In genomic region chr11:61731956-61732675, GRCh38 we compare ENCODE assay signal across 24 cellular contexts. TPM values are rescaled to one million over a fixed set of nuclear protein-coding genes. Genes with fewer than 3 reads are reported as not detected.
A peak's percentile ranks its signal among the peaks of the same experiment; 100 is the strongest.
DNase-seq lines count a peak whose midpoint lies in the region; ATAC-seq, FAIRE-seq and TF ChIP-seq lines count a peak whose summit lies in the region.
"Had no signal": no experiment of that assay in that cellular context is flagged by ENCODE, and none has a peak within 500 bp of the region (broad histone marks: within the 10 kb centered on the region; RNA-seq: fewer than 3 reads in every experiment).

No MANE protein-coding gene starts in this region.

- no peak overlapping the region for H3K4me2 ChIP-seq in HepG2 (ENCODE audit: low read depth, low read length)
- H3K4me2 ChIP-seq: BLaER1 had no signal

- TF ChIP-seq EP300 in HepG2 (IDR thresholded peaks at IDR 0.05; ENCODE audit: low read depth in 2 of 2, low read length in 2 of 2) (no peak), HepG2 (CRISPR knock-in tag; IDR thresholded peaks at IDR 0.05; ENCODE audit: borderline replicate concordance) (no peak), gastroesophageal sphincter (IDR thresholded peaks at IDR 0.05) (no peak)

- intact Hi-C loops in HepG2 (cut with micrococcal nuclease; ENCODE audit: unreplicated experiment) (loop anchor here (2.0 kb wide), 1 partner anchor 49 kb away; no protein-coding TSS in a partner anchor), right lobe of liver (cut with DNase I) (loop anchor here in 1 of 2 donors (10.0 kb wide), 1 partner anchor 57 kb away; no protein-coding TSS in a partner anchor), vagina (cut with DNase I) (loop anchor here (5.0 kb wide), 1 partner anchor 50 kb away; the partner anchor contains the start of gene DAGLA)

- H3K9me3 ChIP-seq in HepG2 (ENCODE audit: low read length) = no peaks in the 10 kb centered on the region
- no peaks in the 10 kb centered on the region for H3K9me3 ChIP-seq in right lobe of liver
- H3K9me3 ChIP-seq in gastroesophageal sphincter = no peaks in the 10 kb centered on the region
- no peaks in the 10 kb centered on the region for H3K9me3 ChIP-seq in vagina
- H3K9me3 ChIP-seq: ascending aorta, BLaER1, HAP-1, spleen had no signal

- H3K9ac ChIP-seq in HepG2 (ENCODE audit: insufficient read depth, low read depth, low read length) (no peak overlapping the region), rectal smooth muscle tissue (ENCODE audit: low read length) (no peak overlapping the region)
- H3K9ac ChIP-seq: BLaER1 had no signal

- ATAC-seq in HepG2 (no peak), right lobe of liver (no peak), gastroesophageal sphincter (peak; percentile 4), HG02610 (IDR thresholded peaks at IDR 0.05; ENCODE audit: unreplicated experiment) (no peak), GM21447 (IDR thresholded peaks at IDR 0.05; ENCODE audit: unreplicated experiment) (no peak)
- ATAC-seq: activated CD8-positive, alpha-beta memory T cell treated with anti-CD3 and anti-CD28 coated beads, Interleukin-2, amount 10 ng/mL, durations not matched to agents 7 days and 5 days; left colon; stimulated activated naive CD8-positive, alpha-beta T cell treated with anti-CD3 and anti-CD28 coated beads, Interleukin-15, Interleukin-2, amounts not matched to agents 100 U/mL and 50 U/mL, for 24 hours had no signal

- H3K36me3 ChIP-seq in HepG2 (replicated peaks in 1 of 2; ENCODE audit: control insufficient read depth in 1 of 2, insufficient read depth in 2 of 2, low read length in 2 of 2) = peaks cover 22 to 32% of the 10 kb centered on the region in 2 experiments; a peak in 4 of 5 replicates
- peaks cover 0 to 2% (median 0%) of the 10 kb centered on the region in 4 donors for H3K36me3 ChIP-seq in right lobe of liver
- peaks cover 0 to 55% of the 10 kb centered on the region in 2 donors for H3K36me3 ChIP-seq in gastroesophageal sphincter
- H3K36me3 ChIP-seq in rectal smooth muscle tissue (ENCODE audit: control insufficient read depth, insufficient read depth, low read length) = peaks cover 15% of the 10 kb centered on the region
- no peaks in the 10 kb centered on the region for H3K36me3 ChIP-seq in vagina
- H3K36me3 ChIP-seq: BLaER1, HAP-1 had no signal

- H3K79me2 ChIP-seq in HepG2 (ENCODE audit: insufficient read depth, low read length) = no peaks in the 10 kb centered on the region

- POLR2A ChIA-PET in HepG2 (lab: Yijun Ruan, JAX) = interaction anchor here (2.4 kb wide), 1 partner anchor 50 kb away, joined by 16 read pairs; no protein-coding TSS in a partner anchor

- H2AFZ ChIP-seq in HepG2 (ENCODE audit: low read length) = no peak overlapping the region

- H4K20me1 ChIP-seq in HepG2 (ENCODE audit: insufficient read depth, low read length) = no peaks in the 10 kb centered on the region
- H4K20me1 ChIP-seq: BLaER1 had no signal

- CTCF ChIA-PET in HepG2 (lab: Yijun Ruan, JAX; ENCODE audit: low intra/inter-chr PET ratio, low total read pairs) = no interaction called here

- DNase-seq in HepG2 (ENCODE audit: low spot score) = no peak
- DNase-seq in right lobe of liver = no peak
- DNase-seq in vagina (ENCODE audit: extremely low spot score in 2 of 2) = no peak
- DNase-seq in GM12892 (ENCODE audit: insufficient read length) = no peak
- DNase-seq: activated CD4-positive, alpha-beta T cell treated with anti-CD3 and anti-CD28 coated beads for 48 hours; activated CD8-positive, alpha-beta memory T cell treated with anti-CD3 and anti-CD28 coated beads, Interleukin-2, amount 10 ng/mL, durations not matched to agents 7 days and 5 days; activated naive CD4-positive, alpha-beta T cell treated with anti-CD3 and anti-CD28 coated beads, Interleukin-2, amount 50 U/mL, for 16 hours; endodermal cell; left colon; NCI-H1105; NCI-H2081; spleen; stimulated activated CD4-positive, alpha-beta T cell treated with anti-CD3 and anti-CD28 coated beads, Interleukin-4, amount 100 ng/mL, for 24 hours; stimulated activated naive CD8-positive, alpha-beta T cell treated with anti-CD3 and anti-CD28 coated beads, Interleukin-15, Interleukin-2, amounts not matched to agents 100 U/mL and 50 U/mL, for 24 hours had no signal

- H3K27me3 ChIP-seq in HepG2 (ENCODE audit: control insufficient read depth in 1 of 2, insufficient read depth in 2 of 2, low read length in 2 of 2) (no peaks in the 10 kb centered on the region), right lobe of liver (no peaks in the 10 kb centered on the region), gastroesophageal sphincter (no peaks in the 10 kb centered on the region), rectal smooth muscle tissue (ENCODE audit: control insufficient read depth, insufficient read depth, low read length) (no peaks in the 10 kb centered on the region), vagina (no peaks in the 10 kb centered on the region)
- H3K27me3 ChIP-seq: ascending aorta, BLaER1, spleen had no signal

- TF ChIP-seq RAD21 in HepG2 (CRISPR knock-in tag; IDR thresholded peaks at IDR 0.05) = no peak

- TF ChIP-seq CTCF in HepG2 (CRISPR knock-in tag; IDR thresholded peaks at IDR 0.05) (no peak), right lobe of liver (IDR thresholded peaks at IDR 0.05) (no peak), gastroesophageal sphincter (IDR thresholded peaks at IDR 0.05) (peak in 1 of 4 experiments; percentile 12), vagina (IDR thresholded peaks at IDR 0.05) (no peak)

- H3K4me1 ChIP-seq in HepG2 (ENCODE audit: insufficient read depth, low read length) (no peaks in the 10 kb centered on the region), right lobe of liver (no peaks in the 10 kb centered on the region), gastroesophageal sphincter (peaks cover 0 to 43% (median 14%) of the 10 kb centered on the region in 3 donors), rectal smooth muscle tissue (ENCODE audit: control insufficient read depth, insufficient read depth, low read length) (peaks cover 11% of the 10 kb centered on the region), vagina (peaks cover 31% of the 10 kb centered on the region)
- H3K4me1 ChIP-seq: HAP-1 had no signal

- BruUV-seq in HepG2 (replicated peaks; lab: Mats Ljungman, UMichigan) = no TSS peak

- H3K27ac ChIP-seq in HepG2 (ENCODE audit: extremely low read length, insufficient read depth, low read length) (no peak overlapping the region), right lobe of liver (no peak overlapping the region), gastroesophageal sphincter (peak overlapping the region in 3 of 4 donors; percentile 59 to 72 (median 69)), rectal smooth muscle tissue (ENCODE audit: low read depth, low read length) (peak overlapping the region; percentile 38), vagina (peak overlapping the region; percentile 72)
- H3K27ac ChIP-seq: BLaER1, spleen had no signal

- WGBS in HepG2 (ENCODE audit: low lambda C conversion rate) = 92% methylated on average over 5 of the region's 8 CpGs
- WGBS in right lobe of liver (ENCODE audit: insufficient coverage, low coverage, low lambda C conversion rate, missing lambda C conversion rate) = 89% methylated on average over 3 of the region's 8 CpGs
- WGBS in gastroesophageal sphincter (ENCODE audit: low coverage in 1 of 2), 2 donors = 63% methylated on average over 3 of the region's 8 CpGs; no CpG with 5 or more reads in 1 of the 2 donors

- in situ Hi-C loops in HepG2 (cut with HindIII; ENCODE audit: extremely low pct_ligation_motif_present, low pct_unique_long_range_greater_than_20kb) = loop anchor here (5.0 kb wide), 1 partner anchor 50 kb away; the partner anchor contains the start of gene DAGLA

- FAIRE-seq in HepG2 (lab: Jason Lieb, UNC) (no peak), GM12892 (lab: Jason Lieb, UNC) (no peak)
- FAIRE-seq: A204.1, RCC 7860 had no signal

- H3K4me3 ChIP-seq in HepG2 (replicated peaks in 1 of 3; ENCODE audit: insufficient read depth in 1 of 3, low read depth in 2 of 3, low read length in 3 of 3) (no peak overlapping the region), right lobe of liver (no peak overlapping the region), gastroesophageal sphincter (no peak overlapping the region), rectal smooth muscle tissue (ENCODE audit: low read length) (no peak overlapping the region), vagina (no peak overlapping the region)
- H3K4me3 ChIP-seq: ascending aorta, BLaER1, HAP-1, spleen had no signal

- no peak for TF ChIP-seq POLR2A in HepG2 (IDR thresholded peaks at IDR 0.05; ENCODE audit: insufficient read depth in 1 of 2, low read depth in 2 of 2, low read length in 2 of 2)
- no peak for TF ChIP-seq POLR2A in right lobe of liver (IDR thresholded peaks at IDR 0.05)
- TF ChIP-seq POLR2A in gastroesophageal sphincter (IDR thresholded peaks at IDR 0.05) = no peak
- no peak for TF ChIP-seq POLR2A in vagina (IDR thresholded peaks at IDR 0.05)
- TF ChIP-seq POLR2A in GM12892 (IDR thresholded peaks at IDR 0.05; ENCODE audit: low read depth, low read length) = no peak

RNA-seq across cellular contexts. Expression of gene MYRF, which starts 20.3 kb away (rescaled TPM):
- total RNA-seq in HepG2 (2016; rRNA removed; fragmentation: Illumina TruSeq; extraction: Trizol) (7.9 and 10.2 TPM in 2 replicates), right lobe of liver (10 to 100 TPM in 5 of 6 experiments, 1 to 10 TPM in 1; 7.6 to 16.4 (median 11.6) TPM), gastroesophageal sphincter (under 1 TPM; 0.10 to 0.78 (median 0.19) TPM), vagina (0.25 TPM)
- total RNA-seq in HepG2 (2016; cell fraction: cytosol; rRNA removed; fragmentation: Illumina TruSeq; extraction: Trizol; ENCODE audit: low read depth) = 6.6 and 7.4 TPM in 2 replicates
- total RNA-seq in HepG2 (2016; cell fraction: insoluble cytoplasmic fraction; rRNA removed; fragmentation: Illumina TruSeq; extraction: Trizol) = 6.8 and 10.3 TPM in 2 replicates
- 8.2 and 8.5 TPM in 2 replicates for total RNA-seq in HepG2 (2016; cell fraction: membrane; rRNA removed; fragmentation: Illumina TruSeq; extraction: Trizol)
- 16.7 and 20.6 TPM in 2 replicates for total RNA-seq in HepG2 (2016; cell fraction: nucleus; rRNA removed; fragmentation: Illumina TruSeq; extraction: Trizol)
- polyA plus RNA-seq in HepG2 (2011; rRNA removed) = 25.9 and 33.2 TPM in 2 replicates
- 17.4 and 19.1 TPM in 2 replicates for polyA plus RNA-seq in HepG2 (2011; cell fraction: cytosol; rRNA removed)
- 140 and 154 TPM in 2 replicates for polyA plus RNA-seq in HepG2 (2011; cell fraction: nucleus; rRNA removed)
- 27.5 and 41.4 TPM in 2 replicates for polyA plus RNA-seq in HepG2 (2012)
- 1.8 and 2.1 TPM in 2 replicates for polyA plus RNA-seq in HepG2 (2016; cell fraction: cytosol; fragmentation: Illumina TruSeq; extraction: Trizol; ENCODE audit: low read depth)
- 12.8 and 17.2 TPM in 2 replicates for polyA plus RNA-seq in HepG2 (2016; cell fraction: insoluble cytoplasmic fraction; fragmentation: Illumina TruSeq; extraction: Trizol; ENCODE audit: low read depth)
- polyA plus RNA-seq in HepG2 (2016; cell fraction: membrane; fragmentation: Illumina TruSeq; extraction: Trizol; ENCODE audit: low read depth) = 5.7 and 6.2 TPM in 2 replicates
- polyA plus RNA-seq in HepG2 (2016; cell fraction: nucleus; fragmentation: Illumina TruSeq; extraction: Trizol; ENCODE audit: insufficient read depth, low read depth) = 69.8 and 76.1 TPM in 2 replicates
- polyA minus RNA-seq in HepG2 (2011; rRNA and poly(A)+ RNA removed; ENCODE audit: low replicate concordance) = 2.9 and 52.2 TPM in 2 replicates
- 27.3 and 36.7 TPM in 2 replicates for polyA minus RNA-seq in HepG2 (2011; cell fraction: cytosol; rRNA and poly(A)+ RNA removed)
- 39.0 and 39.4 TPM in 2 replicates for polyA minus RNA-seq in HepG2 (2011; cell fraction: nucleus; rRNA and poly(A)+ RNA removed)
- polyA plus RNA-seq in GM12892 (2012; ENCODE audit: missing spikeins) = 2.2 TPM
- total RNA-seq: ascending aorta had no signal
- polyA plus RNA-seq: IgD-negative memory B cell had no signal

RNA-seq across cellular contexts. Expression of gene DAGLA, which starts 51.9 kb away (rescaled TPM):
- total RNA-seq in HepG2 (2016; rRNA removed; fragmentation: Illumina TruSeq; extraction: Trizol) (2.3 and 3.9 TPM in 2 replicates), right lobe of liver (1 to 10 TPM in 2 of 6 experiments, under 1 TPM in 4; 0.33 to 5.5 (median 0.79) TPM), gastroesophageal sphincter (1 to 10 TPM; 1.5 to 5.6 (median 3.4) TPM), vagina (1.5 TPM)
- 0.61 and 0.88 TPM in 2 replicates for total RNA-seq in HepG2 (2016; cell fraction: cytosol; rRNA removed; fragmentation: Illumina TruSeq; extraction: Trizol; ENCODE audit: low read depth)
- total RNA-seq in HepG2 (2016; cell fraction: insoluble cytoplasmic fraction; rRNA removed; fragmentation: Illumina TruSeq; extraction: Trizol) = 2.1 and 3.9 TPM in 2 replicates
- 2.2 and 2.4 TPM in 2 replicates for total RNA-seq in HepG2 (2016; cell fraction: membrane; rRNA removed; fragmentation: Illumina TruSeq; extraction: Trizol)
- 4.9 and 6.5 TPM in 2 replicates for total RNA-seq in HepG2 (2016; cell fraction: nucleus; rRNA removed; fragmentation: Illumina TruSeq; extraction: Trizol)
- polyA plus RNA-seq in HepG2 (2011; rRNA removed) = 2.6 and 3.3 TPM in 2 replicates
- polyA plus RNA-seq in HepG2 (2011; cell fraction: cytosol; rRNA removed) = 1.5 and 2.1 TPM in 2 replicates
- polyA plus RNA-seq in HepG2 (2011; cell fraction: nucleus; rRNA removed) = 12.4 and 14.2 TPM in 2 replicates
- polyA plus RNA-seq in HepG2 (2012) = 2.6 and 5.3 TPM in 2 replicates
- 0.45 and 0.67 TPM in 2 replicates for polyA plus RNA-seq in HepG2 (2016; cell fraction: cytosol; fragmentation: Illumina TruSeq; extraction: Trizol; ENCODE audit: low read depth)
- 2.5 and 3.0 TPM in 2 replicates for polyA plus RNA-seq in HepG2 (2016; cell fraction: insoluble cytoplasmic fraction; fragmentation: Illumina TruSeq; extraction: Trizol; ENCODE audit: low read depth)
- 1.5 and 1.9 TPM in 2 replicates for polyA plus RNA-seq in HepG2 (2016; cell fraction: membrane; fragmentation: Illumina TruSeq; extraction: Trizol; ENCODE audit: low read depth)
- 14.4 and 14.8 TPM in 2 replicates for polyA plus RNA-seq in HepG2 (2016; cell fraction: nucleus; fragmentation: Illumina TruSeq; extraction: Trizol; ENCODE audit: insufficient read depth, low read depth)
- 2.0 and 8.0 TPM in 2 replicates for polyA minus RNA-seq in HepG2 (2011; rRNA and poly(A)+ RNA removed; ENCODE audit: low replicate concordance)
- polyA minus RNA-seq in HepG2 (2011; cell fraction: cytosol; rRNA and poly(A)+ RNA removed) = 2.2 and 3.0 TPM in 2 replicates
- 4.6 TPM in 2 replicates for polyA minus RNA-seq in HepG2 (2011; cell fraction: nucleus; rRNA and poly(A)+ RNA removed)
- polyA plus RNA-seq in GM12892 (2012; ENCODE audit: missing spikeins) = not detected
- total RNA-seq: activated CD8-positive, alpha-beta memory T cell treated with anti-CD3 and anti-CD28 coated beads, Interleukin-2, amount 10 ng/mL, durations not matched to agents 7 days and 5 days had no signal
- polyA plus RNA-seq: IgD-negative memory B cell had no signal

Comparison
In these comparisons a context has a peak if more than half of its experiments do, and no peak if none do; other contexts are left out.
1. H3K27ac ChIP-seq: peak in gastroesophageal sphincter (3 of 4), rectal smooth muscle tissue (single experiment) and vagina (single experiment); none in HepG2 (single experiment) and right lobe of liver (0 of 3).